26 cellular contexts compared by ENCODE assay signal in the genomic region with DNA sequence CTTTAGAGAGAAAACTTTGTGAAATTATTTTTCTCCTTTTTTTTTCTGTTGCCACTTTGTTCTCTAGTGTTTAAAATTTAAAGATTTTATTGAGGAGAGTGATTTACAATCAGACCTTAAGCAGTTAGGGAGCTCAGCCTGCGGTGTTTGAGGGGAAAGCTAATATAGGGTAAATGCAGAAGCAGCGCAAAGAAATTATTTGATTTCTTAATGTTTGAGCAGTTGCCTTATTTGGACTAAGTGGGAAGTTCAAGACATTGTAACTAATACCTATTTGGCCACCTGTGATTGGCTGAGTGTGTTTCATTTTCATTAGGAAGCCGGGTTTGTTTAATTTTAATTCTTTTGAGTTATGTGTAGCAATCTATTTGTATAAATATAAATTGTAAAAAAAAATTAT.
"Had no signal": no experiment of that assay in that cellular context is flagged by ENCODE, and none has a peak within 500 bp of the region (broad histone marks: within the 10 kb centered on the region; RNA-seq: fewer than 3 reads in every experiment).

No MANE protein-coding gene starts in this region.

- ATAC-seq: activated CD4-positive, alpha-beta T cell treated with anti-CD3 and anti-CD28 coated beads for 36 hours had no signal

- H3K27ac Mint-ChIP-seq: activated CD4-positive, alpha-beta T cell treated with anti-CD3 and anti-CD28 coated beads for 36 hours; activated naive CD8-positive, alpha-beta T cell treated with anti-CD3 and anti-CD28 coated beads, Interleukin-2, amount 10 ng/mL, durations not matched to agents 7 days and 5 days; activated T-helper 2 cell treated with anti-CD3 and anti-CD28 coated beads, Interferon-gamma antibody, Interleukin-2, Interleukin-4, amounts not matched to agents 10 μg/mL and 5 μg/mL and 100 μg/mL, durations not matched to agents 14 hours and 24 hours and 36 hours had no signal

- H3K9me3 Mint-ChIP-seq: activated naive CD8-positive, alpha-beta T cell treated with anti-CD3 and anti-CD28 coated beads, Interleukin-2, amount 10 ng/mL, durations not matched to agents 7 days and 5 days; activated T-cell treated with anti-CD3 and anti-CD28 coated beads, Interleukin-2, amount 50 U/mL, for 24 hours; activated T-helper 2 cell treated with anti-CD3 and anti-CD28 coated beads, Interferon-gamma antibody, Interleukin-2, Interleukin-4, amounts not matched to agents 10 μg/mL and 5 μg/mL and 100 μg/mL, durations not matched to agents 14 hours and 24 hours and 36 hours; memory B cell had no signal

- H3K4me3 Mint-ChIP-seq: activated CD4-positive, alpha-beta T cell treated with anti-CD3 and anti-CD28 coated beads for 36 hours; activated naive CD8-positive, alpha-beta T cell treated with anti-CD3 and anti-CD28 coated beads, Interleukin-2, amount 10 ng/mL, durations not matched to agents 7 days and 5 days; activated T-cell treated with anti-CD3 and anti-CD28 coated beads, Interleukin-2, amount 50 U/mL, for 24 hours; memory B cell had no signal

- H3K9me3 ChIP-seq: breast epithelium, colonic mucosa, heart left ventricle, mucosa of descending colon, psoas muscle, right atrium auricular region, stomach, suprapubic skin, transverse colon, uterus had no signal

- H3K27me3 Mint-ChIP-seq: activated CD4-positive, alpha-beta T cell treated with anti-CD3 and anti-CD28 coated beads for 36 hours; activated naive CD8-positive, alpha-beta T cell treated with anti-CD3 and anti-CD28 coated beads, Interleukin-2, amount 10 ng/mL, durations not matched to agents 7 days and 5 days; activated T-cell treated with anti-CD3 and anti-CD28 coated beads, Interleukin-2, amount 50 U/mL, for 24 hours; memory B cell had no signal

- H3K4me1 ChIP-seq: breast epithelium, colonic mucosa had no signal

- H3K27me3 ChIP-seq: breast epithelium, colonic mucosa, dorsolateral prefrontal cortex, heart left ventricle, right atrium auricular region, stomach, suprapubic skin, transverse colon, uterus had no signal

- DNase-seq: activated CD4-positive, alpha-beta T cell treated with anti-CD3 and anti-CD28 coated beads for 36 hours; activated CD4-positive, alpha-beta T cell treated with anti-CD3 and anti-CD28 coated beads, Interleukin-2, amount 50 U/mL, for 4 hours; activated CD8-positive, alpha-beta memory T cell treated with anti-CD3 and anti-CD28 coated beads for 24 hours; activated CD8-positive, alpha-beta memory T cell treated with anti-CD3 and anti-CD28 coated beads, Interleukin-2, amount 50 U/mL, for 4 hours; activated naive CD4-positive, alpha-beta T cell treated with Interleukin-2 at 50 U/mL for 16 hours; activated naive CD8-positive, alpha-beta T cell treated with anti-CD3 and anti-CD28 coated beads, Interleukin-2, amount 10 ng/mL, durations not matched to agents 7 days and 5 days; activated T-cell treated with anti-CD3 and anti-CD28 coated beads, Interleukin-2, amount 50 U/mL, for 24 hours; amniotic stem cell; colonic mucosa; dorsolateral prefrontal cortex; heart left ventricle; islet precursor cell; left cardiac atrium; mucosa of descending colon; psoas muscle; stimulated activated CD4-positive, alpha-beta T cell treated with anti-CD3 and anti-CD28 coated beads, Interleukin-1b, Interleukin-23, amount 100 ng/mL, for 48 hours; stomach; SW 1271; T-helper 2 cell; transverse colon; uterus had no signal

- H3K36me3 ChIP-seq: breast epithelium, colonic mucosa, uterus had no signal

- H3K27ac ChIP-seq: breast epithelium, dorsolateral prefrontal cortex, psoas muscle, right atrium auricular region, suprapubic skin, uterus had no signal

- H3K4me3 ChIP-seq: breast epithelium, colonic mucosa, dorsolateral prefrontal cortex, heart left ventricle, mucosa of descending colon, psoas muscle, right atrium auricular region, stomach, suprapubic skin, transverse colon, uterus had no signal
